ENCODE assay signal across 1 cellular context in genomic region chr7:16564909-16565426, GRCh38.
TF ChIP-seq lines count a peak whose summit lies in the region.

No MANE protein-coding gene starts in this region.

TF ChIP-seq in endothelial cell of umbilical vein, 7 proteins besides CTCF, POLR2A, EP300 and RAD21:
- TF ChIP-seq EZH2 (IDR thresholded peaks at IDR 0.05; ENCODE audit: borderline replicate concordance, low read depth, low read length, severe bottlenecking) (no peak), FOS (IDR thresholded peaks at IDR 0.05; ENCODE audit: borderline replicate concordance, insufficient read depth, low read length) (no peak), POLR2AphosphoS5 (IDR thresholded peaks at IDR 0.05; ENCODE audit: insufficient read depth, low read depth, low read length) (no peak), GATA2 (IDR thresholded peaks at IDR 0.05; ENCODE audit: insufficient read depth, insufficient read length, low read depth, low read length) (no peak), MAX (IDR thresholded peaks at IDR 0.05; ENCODE audit: insufficient read depth, insufficient read length) (no peak), JUN (IDR thresholded peaks at IDR 0.05; ENCODE audit: borderline replicate concordance, insufficient read depth, insufficient read length, low read depth) (no peak), MYC (IDR thresholded peaks at IDR 0.05; ENCODE audit: low read depth, low read length) (no peak)
TF ChIP-seq in endothelial cell of umbilical vein: peak in this region for 0.
